8 cellular contexts compared by ENCODE assay signal in the genomic region with DNA sequence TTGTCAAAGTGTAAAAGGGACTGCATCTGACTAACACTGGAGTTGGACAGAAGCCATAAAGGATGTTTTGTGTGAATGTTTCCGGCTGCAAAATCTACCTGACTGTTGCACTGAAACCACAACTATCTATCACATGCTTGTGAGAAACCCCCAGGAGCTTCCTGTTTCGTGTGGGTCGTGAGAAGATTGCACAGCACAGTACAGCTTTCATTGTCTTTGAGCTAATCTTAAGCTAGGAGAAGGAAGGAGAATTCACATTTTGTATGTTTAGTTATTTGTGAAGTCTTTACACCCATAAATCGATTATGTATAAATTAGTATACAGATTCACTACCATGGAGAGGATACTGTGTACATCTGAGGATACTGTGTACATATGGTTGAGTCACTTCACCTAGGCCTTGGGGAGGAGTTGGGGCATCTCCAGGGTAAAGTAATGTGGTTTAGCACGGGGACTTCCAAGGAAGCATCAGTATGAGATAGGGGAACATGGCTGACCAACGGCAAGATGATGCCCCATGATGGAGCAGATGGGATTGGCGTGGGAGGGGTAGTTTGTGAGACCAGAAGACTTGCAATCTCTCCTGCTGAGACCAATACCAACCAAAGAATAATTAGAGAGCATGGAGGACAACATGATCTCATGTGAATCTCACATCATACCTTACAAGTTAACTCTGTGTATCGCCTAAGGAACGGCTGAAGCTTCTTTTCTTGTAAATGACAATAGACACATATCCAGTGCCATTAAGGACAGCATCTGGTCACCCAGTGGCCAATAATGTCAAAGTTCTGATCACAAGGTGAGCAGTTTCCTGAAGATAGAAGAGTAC. TPM values are rescaled to one million over a fixed set of nuclear protein-coding genes. Genes with fewer than 3 reads are reported as not detected.
DNase-seq lines count a peak whose midpoint lies in the region; ATAC-seq and TF ChIP-seq lines count a peak whose summit lies in the region.

No MANE protein-coding gene starts in this region.

- no peak overlapping the region for H3K4me3 Mint-ChIP-seq in neural progenitor cell

- no peaks in the 10 kb centered on the region for H3F3A ChIP-seq in neural progenitor cell (ENCODE audit: low read depth)

- H3K27me3 ChIP-seq in BLaER1: no peaks in the 10 kb centered on the region
- no peaks in the 10 kb centered on the region for H3K27me3 ChIP-seq in neural progenitor cell

- no peak for TF ChIP-seq CTCF in neural progenitor cell (IDR thresholded peaks at IDR 0.05)

- H3K9me3 Mint-ChIP-seq in neural progenitor cell: peaks cover 4% of the 10 kb centered on the region

- no peaks in the 10 kb centered on the region for H3K79me2 ChIP-seq in neural progenitor cell (ENCODE audit: low read depth)

- H3K9ac ChIP-seq in BLaER1 (peak overlapping the region; percentile 80), neural progenitor cell (no peak overlapping the region)

- H2AFZ ChIP-seq in neural progenitor cell (replicated peaks): no peak overlapping the region

- no peaks in the 10 kb centered on the region for H3K9me3 ChIP-seq in BLaER1
- H3K9me3 ChIP-seq in neural progenitor cell (ENCODE audit: low read depth): no peaks in the 10 kb centered on the region

- H4K20me1 ChIP-seq in BLaER1 (no peaks in the 10 kb centered on the region), neural progenitor cell (ENCODE audit: low read depth) (no peaks in the 10 kb centered on the region)

- peaks cover 4% of the 10 kb centered on the region for H3K27me3 Mint-ChIP-seq in neural progenitor cell (ENCODE audit: insufficient read depth, low read depth)

- peak; percentile 47 for DNase-seq in T-helper 9 cell
- peak; percentile 34 for DNase-seq in effector CD8-positive, alpha-beta T cell (lab: John Stamatoyannopoulos, UW)
- peak; percentile 28 to 91 (median 74) for DNase-seq in stimulated activated naive CD4-positive, alpha-beta T cell (lab: John Stamatoyannopoulos, UW)
- DNase-seq in NCI-H2029 (lab: John Stamatoyannopoulos, UW): no peak
- DNase-seq in neural progenitor cell (ENCODE audit: low spot score): no peak

- no peaks in the 10 kb centered on the region for H3K36me3 ChIP-seq in BLaER1
- H3K36me3 ChIP-seq in neural progenitor cell: no peaks in the 10 kb centered on the region

- no peaks in the 10 kb centered on the region for H3K36me3 Mint-ChIP-seq in neural progenitor cell

- H3K4me3 ChIP-seq in BLaER1: peak overlapping the region; percentile 43
- H3K4me3 ChIP-seq in neural progenitor cell: no peak overlapping the region

- peak; percentile 89 for ATAC-seq in GM19395 (IDR thresholded peaks at IDR 0.05; ENCODE audit: unreplicated experiment)
- ATAC-seq in HG03469 (IDR thresholded peaks at IDR 0.05; ENCODE audit: unreplicated experiment): peak; percentile 38

- no peak overlapping the region for H3K27ac Mint-ChIP-seq in neural progenitor cell

- peaks cover 9% of the 10 kb centered on the region for H3K4me1 Mint-ChIP-seq in neural progenitor cell

- H3K4me1 ChIP-seq in BLaER1 (peaks cover 100% of the 10 kb centered on the region), neural progenitor cell (peaks cover 6% of the 10 kb centered on the region)

- H3K4me2 ChIP-seq in BLaER1 (peak overlapping the region; percentile 88), neural progenitor cell (no peak overlapping the region)

- H3K27ac ChIP-seq in BLaER1: peak overlapping the region; percentile 94
- H3K27ac ChIP-seq in neural progenitor cell: no peak overlapping the region

RNA-seq across cellular contexts. Expression of a gene that starts 43.1 kb away (rescaled TPM):
- total RNA-seq in neural progenitor cell (ENCODE audit: low replicate concordance): not detected in 2 replicates

Comparison
In these comparisons a context has a peak if more than half of its experiments do, and no peak if none do; other contexts are left out.
1. DNase-seq: peak in T-helper 9 cell (single experiment), effector CD8-positive, alpha-beta T cell (single experiment) and stimulated activated naive CD4-positive, alpha-beta T cell (6 of 6); none in NCI-H2029 (single experiment) and neural progenitor cell (single experiment).